9 cellular contexts compared by ENCODE assay signal in genomic region chr17:77426676-77427386, GRCh38.
DNase-seq lines count a peak whose midpoint lies in the region; ATAC-seq and TF ChIP-seq lines count a peak whose summit lies in the region.
"Had no signal": no experiment of that assay in that cellular context is flagged by ENCODE, and none has a peak within 500 bp of the region (broad histone marks: within the 10 kb centered on the region; RNA-seq: fewer than 3 reads in every experiment).

No MANE protein-coding gene starts in this region.

- H3K27me3 Mint-ChIP-seq in activated B cell treated with CpG ODN at 0.5 μM for 24 hours, result no peaks in the 10 kb centered on the region

- no peaks in the 10 kb centered on the region for H3K27me3 ChIP-seq in DOHH2 (ENCODE audit: control insufficient read depth, low read length)
- H3K27me3 ChIP-seq in right atrium auricular region, result no peaks in the 10 kb centered on the region
- H3K27me3 ChIP-seq in smooth muscle cell (ENCODE audit: low read depth), result no peaks in the 10 kb centered on the region

- H3K4me3 ChIP-seq in DOHH2 (ENCODE audit: low read length) (no peak overlapping the region), right atrium auricular region (no peak overlapping the region), smooth muscle cell (no peak overlapping the region), mucosa of descending colon (no peak overlapping the region)

- intact Hi-C loops in activated B cell treated with CpG ODN at 0.5 μM for 24 hours (cut with micrococcal nuclease), result loop anchor here (1.0 kb wide), 1 partner anchor 21 kb away; no protein-coding TSS in a partner anchor
- intact Hi-C loops in mucosa of descending colon (cut with DNase I, micrococcal nuclease), result loop anchor here in 1 of 2 donors (5.0 kb wide), 1 partner anchor 65 kb away; no protein-coding TSS in a partner anchor

- H3F3A ChIP-seq in DOHH2 (ENCODE audit: control insufficient read depth, insufficient read depth) (peaks cover 6% of the 10 kb centered on the region), smooth muscle cell (ENCODE audit: low read depth) (peaks cover 32% of the 10 kb centered on the region)

- no peak overlapping the region for H3K9ac ChIP-seq in smooth muscle cell (ENCODE audit: low read depth)

- H3K36me3 ChIP-seq in DOHH2 (ENCODE audit: control insufficient read depth, low read length) (no peaks in the 10 kb centered on the region), right atrium auricular region (no peaks in the 10 kb centered on the region), smooth muscle cell (ENCODE audit: low read depth) (no peaks in the 10 kb centered on the region), mucosa of descending colon (ENCODE audit: low read depth) (no peaks in the 10 kb centered on the region)

- DNase-seq in activated B cell treated with CpG ODN at 0.5 μM for 24 hours (peak; percentile 15), right atrium auricular region (ENCODE audit: low spot score) (no peak), smooth muscle cell (lab: John Stamatoyannopoulos, UW; ENCODE audit: unreplicated experiment) (no peak), mucosa of descending colon (no peak), NCI-H2107 (lab: John Stamatoyannopoulos, UW) (no peak), anterior cingulate cortex (lab: John Stamatoyannopoulos, UW) (no peak)
- DNase-seq: retina had no signal

- H3K27ac ChIP-seq in DOHH2 (ENCODE audit: low read depth, low read length), result no peak overlapping the region
- peak overlapping the region; percentile 77 to 90 for H3K27ac ChIP-seq in right atrium auricular region
- H3K27ac ChIP-seq in smooth muscle cell (ENCODE audit: low read depth), result peak overlapping the region; percentile 78

- 75% methylated on average over 11 of the region's 11 CpGs for whole genome bisulfite sequencing in smooth muscle cell (ENCODE audit: low lambda C conversion rate)

- H2AFZ ChIP-seq in smooth muscle cell (ENCODE audit: low read depth), result no peak overlapping the region

- H3K9me3 ChIP-seq in DOHH2 (ENCODE audit: control insufficient read depth, insufficient read depth, low read length) (no peaks in the 10 kb centered on the region), right atrium auricular region (no peaks in the 10 kb centered on the region), smooth muscle cell (replicated peaks; ENCODE audit: low read depth) (no peaks in the 10 kb centered on the region), mucosa of descending colon (no peaks in the 10 kb centered on the region)

- TF ChIP-seq CTCF in DOHH2 (IDR thresholded peaks at IDR 0.05; ENCODE audit: low read depth, low read length, poor library complexity, severe bottlenecking), result no peak
- no peak for TF ChIP-seq CTCF in activated B cell treated with CpG ODN at 0.5 μM for 24 hours (IDR thresholded peaks at IDR 0.05)
- no peak for TF ChIP-seq CTCF in right atrium auricular region (IDR thresholded peaks at IDR 0.05)
- TF ChIP-seq CTCF in smooth muscle cell (IDR thresholded peaks at IDR 0.05; ENCODE audit: borderline replicate concordance, insufficient read depth, poor library complexity, severe bottlenecking), result no peak
- TF ChIP-seq CTCF in mucosa of descending colon (IDR thresholded peaks at IDR 0.05), result no peak

- peaks cover 74% of the 10 kb centered on the region for H3K4me1 Mint-ChIP-seq in activated B cell treated with CpG ODN at 0.5 μM for 24 hours

- POLR2A ChIA-PET in activated B cell treated with CpG ODN at 0.5 μM for 24 hours (lab: Charles Lee), result interaction anchor here (1.1 to 11.2 kb wide), 13 partner anchors 16 to 532 kb away, joined by 3 to 325 read pairs (median 10); partner anchors contain the start of gene TNRC6C

- no peaks in the 10 kb centered on the region for H3K9me2 ChIP-seq in DOHH2 (replicated peaks; ENCODE audit: control insufficient read depth, low read length)

- no peak for ATAC-seq in activated B cell treated with CpG ODN at 0.5 μM for 24 hours (ENCODE audit: low read depth)
- ATAC-seq in GM18517 (IDR thresholded peaks at IDR 0.05; ENCODE audit: unreplicated experiment), result no peak
- ATAC-seq in mucosa of descending colon, result no peak

- CTCF ChIA-PET in activated B cell treated with CpG ODN at 0.5 μM for 24 hours (lab: Charles Lee), result interaction anchor here (0.7 to 7.5 kb wide), 7 partner anchors 13 to 96 kb away, joined by 3 to 142 read pairs (median 47); no protein-coding TSS in a partner anchor

- H4K20me1 ChIP-seq in DOHH2 (ENCODE audit: control insufficient read depth, insufficient read depth, low read depth, low read length), result no peaks in the 10 kb centered on the region
- peaks cover 98% of the 10 kb centered on the region for H4K20me1 ChIP-seq in smooth muscle cell (ENCODE audit: low read depth)

- 0 out of 2 replicates have a peak overlapping the region, but pooled peaks have one; percentile 29 for H3K4me2 ChIP-seq in DOHH2 (ENCODE audit: low read length)
- peak overlapping the region; percentile 34 for H3K4me2 ChIP-seq in smooth muscle cell

- no peaks in the 10 kb centered on the region for H3K9me3 Mint-ChIP-seq in activated B cell treated with CpG ODN at 0.5 μM for 24 hours

- no peaks in the 10 kb centered on the region for H3K36me3 Mint-ChIP-seq in activated B cell treated with CpG ODN at 0.5 μM for 24 hours (ENCODE audit: low read depth)

- no peak overlapping the region for H3K4me3 Mint-ChIP-seq in activated B cell treated with CpG ODN at 0.5 μM for 24 hours

- H3K27ac Mint-ChIP-seq in activated B cell treated with CpG ODN at 0.5 μM for 24 hours, result peak overlapping the region; percentile 73

- H3K4me1 ChIP-seq in DOHH2 (ENCODE audit: control insufficient read depth, low read length) (peaks cover 78% of the 10 kb centered on the region), right atrium auricular region (peaks cover 0 to 93% of the 10 kb centered on the region in 2 donors), smooth muscle cell (ENCODE audit: low read depth) (peaks cover 20% of the 10 kb centered on the region), mucosa of descending colon (ENCODE audit: low read depth) (peaks cover 43% of the 10 kb centered on the region)

- peaks cover 11% of the 10 kb centered on the region for H3K79me2 ChIP-seq in DOHH2 (ENCODE audit: control insufficient read depth, low read length)
- H3K79me2 ChIP-seq in smooth muscle cell (ENCODE audit: low read depth), result peaks cover 70% of the 10 kb centered on the region
